11 cellular contexts compared by ENCODE assay signal in the genomic region with DNA sequence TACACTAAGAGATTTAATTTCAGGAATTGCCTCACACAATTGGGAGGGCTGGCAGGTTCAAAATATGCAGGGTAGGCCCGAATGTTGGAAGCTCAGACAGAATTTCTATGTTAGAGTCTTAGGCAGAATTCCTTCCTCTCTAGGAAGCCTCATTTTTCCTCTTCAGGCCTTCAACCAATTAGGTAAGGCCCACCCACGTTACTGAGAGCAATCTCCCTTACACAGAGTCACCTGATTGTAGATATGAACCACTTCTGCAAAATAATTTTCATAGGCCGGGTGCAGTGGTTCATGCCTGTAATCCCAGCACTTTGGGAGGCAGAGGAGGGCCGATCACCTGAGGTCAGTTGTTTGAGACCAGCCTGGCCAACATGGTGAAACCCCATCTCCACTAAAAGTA.
"Had no signal": no experiment of that assay in that cellular context is flagged by ENCODE, and none has a peak within 500 bp of the region (broad histone marks: within the 10 kb centered on the region; RNA-seq: fewer than 3 reads in every experiment).

No MANE protein-coding gene starts in this region.

- H3K4me2 ChIP-seq: GM23338 had no signal

- H3K9me3 ChIP-seq: HAP-1 had no signal

- H3K4me3 ChIP-seq: GM23248, GM23338, HAP-1 had no signal

- H2AFZ ChIP-seq: GM23248 had no signal

- H3K27ac ChIP-seq: GM23248 had no signal

- DNase-seq: GM23248, GOT3, H7, H9, HCEC 1CT, HFFc6 had no signal

- H3K9ac ChIP-seq: GM23248 had no signal

- FAIRE-seq: H1, H54 had no signal

- ATAC-seq: GM23338, HCT116 had no signal

- H3K4me1 ChIP-seq: HAP-1 had no signal

- H3K36me3 ChIP-seq: HAP-1 had no signal
